Comparison of ENCODE assay signal across 8 cellular contexts in the genomic region with DNA sequence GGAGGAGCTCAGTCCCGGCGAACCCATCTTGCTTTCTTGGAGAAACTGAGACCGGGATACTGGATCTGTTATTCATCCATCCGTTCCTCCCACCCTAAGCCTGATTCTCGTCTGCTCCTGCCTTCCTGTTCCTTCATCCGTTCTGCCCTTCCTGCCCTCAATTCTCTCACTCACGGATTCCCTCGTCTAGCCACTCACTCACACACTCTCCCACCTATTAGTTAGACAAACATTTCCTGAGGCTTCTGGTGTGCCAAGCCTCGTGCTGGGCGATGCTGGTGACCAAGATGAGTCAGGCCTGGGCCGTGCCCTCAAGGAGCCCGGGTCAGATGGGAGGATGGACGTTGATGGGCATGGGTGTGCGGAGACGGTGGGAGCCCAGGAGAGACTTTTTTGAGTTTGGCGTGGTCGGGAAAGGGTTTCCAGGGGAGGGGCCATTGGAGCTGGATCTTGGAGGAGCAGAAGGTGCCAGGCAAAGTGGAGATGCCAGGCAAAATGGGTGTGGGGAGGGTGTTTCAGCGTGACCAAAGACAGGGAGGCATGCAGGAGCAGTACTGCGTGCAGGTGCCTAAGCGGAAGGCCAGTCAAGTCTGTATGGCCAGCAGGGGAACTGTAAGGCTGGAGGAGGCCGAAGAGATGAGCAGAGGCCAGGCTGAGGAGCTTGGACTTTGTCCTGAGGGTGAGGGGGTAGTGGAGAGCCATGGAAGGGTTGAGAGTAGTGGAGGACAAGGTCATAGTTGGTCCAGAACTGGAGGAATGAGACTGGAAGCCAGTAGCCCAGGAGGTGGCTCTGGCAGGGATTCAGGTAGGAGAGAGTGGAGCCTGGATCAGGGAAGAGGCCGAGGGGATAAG. TPM values are rescaled to one million over a fixed set of nuclear protein-coding genes. Genes with fewer than 3 reads are reported as not detected.
DNase-seq lines count a peak whose midpoint lies in the region; ATAC-seq, FAIRE-seq and TF ChIP-seq lines count a peak whose summit lies in the region.

No MANE protein-coding gene starts in this region.

- H3K27me3 ChIP-seq in HUES6 (ENCODE audit: control insufficient read depth, insufficient read depth, low read length) (peaks cover 13% of the 10 kb centered on the region), bronchial epithelial cell (ENCODE audit: control insufficient read depth, insufficient read depth, low read length) (no peaks in the 10 kb centered on the region), mucosa of rectum (ENCODE audit: control insufficient read depth in 2 of 2, insufficient read depth in 2 of 2, low read length in 2 of 2) (peaks cover 0 to 2% of the 10 kb centered on the region in 2 donors)

- in situ Hi-C loops in ACHN (cut with HindIII; ENCODE audit: low pct_ligation_motif_present, low pct_unique_long_range_greater_than_20kb, low sequenced_read_pairs) = no loop called here

- ATAC-seq in HG02884 (IDR thresholded peaks at IDR 0.05; ENCODE audit: unreplicated experiment) = no peak
- no peak for ATAC-seq in HG02973 (IDR thresholded peaks at IDR 0.05; ENCODE audit: unreplicated experiment)

- DNase-seq in ACHN (peak; percentile 48), bronchial epithelial cell (ENCODE audit: low read depth) (no peak), ecto neural progenitor cell (ENCODE audit: low spot score) (no peak), urothelium cell line (ENCODE audit: low spot score) (no peak)

- FAIRE-seq in bronchial epithelial cell (lab: Jason Lieb, UNC) (no peak), urothelium cell line (lab: Jason Lieb, UNC) (no peak)

- H3K9ac ChIP-seq in HUES6 (ENCODE audit: low read length) (peak overlapping the region; percentile 74), mucosa of rectum (ENCODE audit: low read depth in 1 of 2, low read length in 2 of 2) (peak overlapping the region; percentile 70 to 85)

- H3K4me3 ChIP-seq in HUES6 (ENCODE audit: low read depth, low read length) (peak overlapping the region; percentile 75), bronchial epithelial cell (ENCODE audit: low read depth, low read length) (peak overlapping the region; percentile 57), mucosa of rectum (ENCODE audit: low read length in 2 of 2) (peak overlapping the region; percentile 70 to 93)

- H3K36me3 ChIP-seq in HUES6 (ENCODE audit: control insufficient read depth, insufficient read depth, low read length) (no peaks in the 10 kb centered on the region), bronchial epithelial cell (ENCODE audit: control insufficient read depth, insufficient read depth, low read length) (no peaks in the 10 kb centered on the region), mucosa of rectum (ENCODE audit: control insufficient read depth in 2 of 2, insufficient read depth in 2 of 2, low read length in 2 of 2) (no peaks in the 10 kb centered on the region)

- peaks cover 15% of the 10 kb centered on the region for H3K4me1 ChIP-seq in HUES6 (ENCODE audit: control insufficient read depth, insufficient read depth, low read length)
- peaks cover 9 to 14% of the 10 kb centered on the region in 2 donors for H3K4me1 ChIP-seq in mucosa of rectum (ENCODE audit: control insufficient read depth in 2 of 2, insufficient read depth in 2 of 2, low read length in 2 of 2)

- no peak for TF ChIP-seq CTCF in bronchial epithelial cell (IDR thresholded peaks at IDR 0.05; ENCODE audit: insufficient read depth, low read length, severe bottlenecking)

- H3K27ac ChIP-seq in HUES6 (ENCODE audit: low read depth, low read length) (no peak overlapping the region), mucosa of rectum (ENCODE audit: low read depth in 2 of 2, low read length in 2 of 2) (peak overlapping the region; percentile 67 to 75)

- H3K9me3 ChIP-seq in HUES6 (ENCODE audit: control insufficient read depth, insufficient read depth, low read depth, low read length) (no peaks in the 10 kb centered on the region), mucosa of rectum (ENCODE audit: control insufficient read depth in 2 of 2, low read length in 2 of 2) (no peaks in the 10 kb centered on the region)

RNA-seq across cellular contexts. Expression of a gene that starts 7.4 kb away (rescaled TPM):
- 1.7 TPM in 1 of 2 replicates, not detected in the other for total RNA-seq in bronchial epithelial cell

RNA-seq across cellular contexts. Expression of a gene that starts 29.6 kb away (rescaled TPM):
- total RNA-seq in bronchial epithelial cell = 7.6 and 8.6 TPM in 2 replicates

RNA-seq across cellular contexts. Expression of a gene that starts 45.2 kb away (rescaled TPM):
- total RNA-seq in bronchial epithelial cell = 1.1 and 5.8 TPM in 2 replicates
